Comparison of ENCODE assay signal across 10 cellular contexts in genomic region chr6:90411292-90411781, GRCh38.
A peak's percentile ranks its signal among the peaks of the same experiment; 100 is the strongest.
DNase-seq lines count a peak whose midpoint lies in the region; ATAC-seq, FAIRE-seq and TF ChIP-seq lines count a peak whose summit lies in the region.
"Had no signal": no experiment of that assay in that cellular context is flagged by ENCODE, and none has a peak within 500 bp of the region (broad histone marks: within the 10 kb centered on the region; RNA-seq: fewer than 3 reads in every experiment).

No MANE protein-coding gene starts in this region.

- peaks cover 4% of the 10 kb centered on the region for H3K9me1 ChIP-seq in keratinocyte (ENCODE audit: control insufficient read depth, extremely low read depth, insufficient read depth, low read length)

- peak overlapping the region; percentile 17 for H3K4me2 ChIP-seq in keratinocyte (ENCODE audit: control insufficient read depth, extremely low read depth, insufficient read depth, low read depth, low read length)

- peak; percentile 92 for ATAC-seq in HG03159 (IDR thresholded peaks at IDR 0.05; ENCODE audit: unreplicated experiment)

- DNase-seq in DMS53 (lab: John Stamatoyannopoulos, UW) (peak; percentile 24), DMS53 treated with DMSO at 0.1 percent for 48 hours (lab: John Stamatoyannopoulos, UW; ENCODE audit: unreplicated experiment) (no peak), keratinocyte (ENCODE audit: low read depth, low spot score) (peak; percentile 78), DMS79 treated with DMSO at 0.1 percent for 48 hours (lab: John Stamatoyannopoulos, UW) (no peak), epidermal melanocyte (ENCODE audit: insufficient read length, low spot score) (no peak), NCI-H1105 (lab: John Stamatoyannopoulos, UW) (no peak)
- DNase-seq in activated CD4-positive, alpha-beta T cell treated with anti-CD3 and anti-CD28 coated beads for 48 hours: peak; percentile 86

- no peaks in the 10 kb centered on the region for H3K9me3 ChIP-seq in keratinocyte (ENCODE audit: control insufficient read depth, low read depth, low read length)

- no peaks in the 10 kb centered on the region for H3K27me3 ChIP-seq in keratinocyte (ENCODE audit: control insufficient read depth, extremely low read depth, insufficient read depth, low read length)

- no peaks in the 10 kb centered on the region for H4K20me1 ChIP-seq in keratinocyte (ENCODE audit: control insufficient read depth, extremely low read depth, insufficient read depth, low read length)

- H3K36me3 ChIP-seq in keratinocyte (ENCODE audit: control insufficient read depth in 2 of 2, extremely low read depth in 1 of 2, insufficient read depth in 2 of 2, low read length in 2 of 2): no peaks in the 10 kb centered on the region

- TF ChIP-seq CTCF in keratinocyte (optimal IDR thresholded peaks at IDR 0.05 in 1 of 3, IDR thresholded peaks at IDR 0.05 in 1 of 3, conservative IDR thresholded peaks at IDR 0.05 in 1 of 3; ENCODE audit: extremely low read depth in 1 of 3, insufficient read depth in 2 of 3, low read length in 3 of 3): no peak

- H2AFZ ChIP-seq in keratinocyte (ENCODE audit: control insufficient read depth, low read length): no peak overlapping the region

- dilution Hi-C loops in keratinocyte (cut with MboI; ENCODE audit: extremely low pct_ligation_motif_present, low sequenced_read_pairs): no loop called here

- no peak overlapping the region for H3K4me3 ChIP-seq in keratinocyte (ENCODE audit: control insufficient read depth in 2 of 3, extremely low read depth in 1 of 3, insufficient read depth in 2 of 3, low read depth in 1 of 3, low read length in 3 of 3)

- no peak overlapping the region for H3K9ac ChIP-seq in keratinocyte (ENCODE audit: control insufficient read depth, extremely low read depth, insufficient read depth, low read length)

- peak overlapping the region; percentile 53 for H3K27ac ChIP-seq in keratinocyte (ENCODE audit: control insufficient read depth, insufficient read depth, low read length)
- H3K27ac ChIP-seq: VCaP had no signal

- no peaks in the 10 kb centered on the region for H3K79me2 ChIP-seq in keratinocyte (ENCODE audit: control insufficient read depth, insufficient read depth, low read length)

- peak; percentile 99 for FAIRE-seq in keratinocyte (lab: Jason Lieb, UNC)
- FAIRE-seq: A204.1 had no signal

- peaks cover 42% of the 10 kb centered on the region for H3K4me1 ChIP-seq in keratinocyte (ENCODE audit: control insufficient read depth, extremely low read depth, insufficient read depth, low read length)

Comparison
In these comparisons a context has a peak if more than half of its experiments do, and no peak if none do; other contexts are left out.
1. DNase-seq: peak in DMS53 (single experiment), activated CD4-positive, alpha-beta T cell treated with anti-CD3 and anti-CD28 coated beads for 48 hours (single experiment) and keratinocyte (single experiment); none in DMS53 treated with DMSO at 0.1 percent for 48 hours (single experiment), DMS79 treated with DMSO at 0.1 percent for 48 hours (single experiment), epidermal melanocyte (single experiment) and NCI-H1105 (single experiment).